15 cellular contexts compared by ENCODE assay signal in genomic region chr2:164792316-164793127, GRCh38. TPM values are rescaled to one million over a fixed set of nuclear protein-coding genes. Genes with fewer than 3 reads are reported as not detected.
A peak's percentile ranks its signal among the peaks of the same experiment; 100 is the strongest.
DNase-seq lines count a peak whose midpoint lies in the region; ATAC-seq, FAIRE-seq and TF ChIP-seq lines count a peak whose summit lies in the region.
"Had no signal": no experiment of that assay in that cellular context is flagged by ENCODE, and none has a peak within 500 bp of the region (broad histone marks: within the 10 kb centered on the region; RNA-seq: fewer than 3 reads in every experiment).

No MANE protein-coding gene starts in this region.

- H3K9ac ChIP-seq in HepG2 (ENCODE audit: insufficient read depth, low read depth, low read length) = no peak overlapping the region

- H3K36me3 ChIP-seq in HepG2 (replicated peaks in 1 of 2; ENCODE audit: control insufficient read depth in 1 of 2, insufficient read depth in 2 of 2, low read length in 2 of 2) (0 out of 5 replicates have a peak, but pooled peaks cover 2% of the 10 kb centered on the region in 2 experiments), right lobe of liver (no peaks in the 10 kb centered on the region), brain microvascular endothelial cell (replicated peaks) (no peaks in the 10 kb centered on the region), WERI-Rb-1 (no peaks in the 10 kb centered on the region)
- H3K36me3 ChIP-seq: upper lobe of left lung had no signal

- H3K4me3 Mint-ChIP-seq in mesothelial cell of epicardium = no peak overlapping the region
- H3K4me3 Mint-ChIP-seq: activated CD4-positive, alpha-beta T cell treated with anti-CD3 and anti-CD28 coated beads, Interleukin-2, amount 10 ng/mL, durations not matched to agents 24 days and 14 days; brain; memory B cell; T-helper 2 cell treated with Interferon-gamma antibody and Interleukin-4, amounts not matched to agents 5 μg/mL and 100 μg/mL, for 36 hours had no signal

- POLR2A ChIA-PET in HepG2 (lab: Yijun Ruan, JAX) = no interaction called here

- no peak for TF ChIP-seq POLR2A in HepG2 (IDR thresholded peaks at IDR 0.05; ENCODE audit: insufficient read depth in 1 of 2, low read depth in 2 of 2, low read length in 2 of 2)
- TF ChIP-seq POLR2A in right lobe of liver (IDR thresholded peaks at IDR 0.05) = no peak

- H3K9me3 Mint-ChIP-seq in mesothelial cell of epicardium = no peaks in the 10 kb centered on the region
- H3K9me3 Mint-ChIP-seq: activated CD4-positive, alpha-beta T cell treated with anti-CD3 and anti-CD28 coated beads, Interleukin-2, amount 10 ng/mL, durations not matched to agents 24 days and 14 days; brain; memory B cell; T-helper 2 cell treated with Interferon-gamma antibody and Interleukin-4, amounts not matched to agents 5 μg/mL and 100 μg/mL, for 36 hours had no signal

- no peak overlapping the region for H3K4me2 ChIP-seq in HepG2 (ENCODE audit: low read depth, low read length)

- intact Hi-C loops in HepG2 (cut with micrococcal nuclease; ENCODE audit: unreplicated experiment) = no loop called here
- intact Hi-C loops in right lobe of liver (cut with DNase I) = no loop called here

- H3K27me3 Mint-ChIP-seq in mesothelial cell of epicardium (ENCODE audit: low read depth) = no peaks in the 10 kb centered on the region
- H3K27me3 Mint-ChIP-seq: brain, memory B cell had no signal

- H3K27ac ChIP-seq in HepG2 (ENCODE audit: extremely low read length, insufficient read depth, low read length) = no peak overlapping the region
- H3K27ac ChIP-seq in right lobe of liver = no peak overlapping the region
- H3K27ac ChIP-seq in coronary artery = peak overlapping the region; percentile 52 to 79
- H3K27ac ChIP-seq in brain microvascular endothelial cell = no peak overlapping the region
- no peak overlapping the region for H3K27ac ChIP-seq in WERI-Rb-1

- H3K36me3 Mint-ChIP-seq in mesothelial cell of epicardium = no peaks in the 10 kb centered on the region
- H3K36me3 Mint-ChIP-seq: brain, memory B cell had no signal

- peaks cover 21% of the 10 kb centered on the region for H3K4me1 ChIP-seq in HepG2 (ENCODE audit: insufficient read depth, low read length)
- peaks cover 0 to 24% (median 0%) of the 10 kb centered on the region in 4 donors for H3K4me1 ChIP-seq in right lobe of liver

- H3K9me3 ChIP-seq in HepG2 (ENCODE audit: low read length) (no peaks in the 10 kb centered on the region), right lobe of liver (no peaks in the 10 kb centered on the region), WERI-Rb-1 (ENCODE audit: severe bottlenecking) (no peaks in the 10 kb centered on the region)
- H3K9me3 ChIP-seq: upper lobe of left lung had no signal

- TF ChIP-seq CTCF in HepG2 (CRISPR knock-in tag; IDR thresholded peaks at IDR 0.05) (no peak), right lobe of liver (IDR thresholded peaks at IDR 0.05) (no peak), coronary artery (IDR thresholded peaks at IDR 0.05) (no peak), mesothelial cell of epicardium (IDR thresholded peaks at IDR 0.05; ENCODE audit: unreplicated experiment) (no peak), brain microvascular endothelial cell (IDR thresholded peaks at IDR 0.05; ENCODE audit: low read depth, low read length, missing control alignments) (no peak), WERI-Rb-1 (IDR thresholded peaks at IDR 0.05; ENCODE audit: low read depth, low read length) (no peak)

- no peaks in the 10 kb centered on the region for H3K27me3 ChIP-seq in HepG2 (ENCODE audit: control insufficient read depth in 1 of 2, insufficient read depth in 2 of 2, low read length in 2 of 2)
- no peaks in the 10 kb centered on the region for H3K27me3 ChIP-seq in right lobe of liver
- no peaks in the 10 kb centered on the region for H3K27me3 ChIP-seq in brain microvascular endothelial cell (replicated peaks)
- H3K27me3 ChIP-seq in WERI-Rb-1 (ENCODE audit: insufficient read depth, low read depth, severe bottlenecking) = no peaks in the 10 kb centered on the region
- H3K27me3 ChIP-seq: upper lobe of left lung had no signal

- no peak for FAIRE-seq in HepG2 (lab: Jason Lieb, UNC)

- no peak for TF ChIP-seq EP300 in HepG2 (IDR thresholded peaks at IDR 0.05; ENCODE audit: low read depth in 2 of 2, low read length in 2 of 2)
- TF ChIP-seq EP300 in HepG2 (CRISPR knock-in tag; IDR thresholded peaks at IDR 0.05; ENCODE audit: borderline replicate concordance) = no peak

- in situ Hi-C loops in HepG2 (cut with HindIII; ENCODE audit: extremely low pct_ligation_motif_present, low pct_unique_long_range_greater_than_20kb) = no loop called here
- in situ Hi-C loops in brain microvascular endothelial cell (cut with HindIII; ENCODE audit: low pct_ligation_motif_present, low sequenced_read_pairs) = no loop called here

- CTCF ChIA-PET in HepG2 (lab: Yijun Ruan, JAX; ENCODE audit: low intra/inter-chr PET ratio, low total read pairs) = no interaction called here

- BruUV-seq in HepG2 (replicated peaks; lab: Mats Ljungman, UMichigan) = no TSS peak

- H3K79me2 ChIP-seq in HepG2 (ENCODE audit: insufficient read depth, low read length) = peaks cover 88% of the 10 kb centered on the region

- H3K27ac Mint-ChIP-seq in mesothelial cell of epicardium = peak overlapping the region; percentile 89
- H3K27ac Mint-ChIP-seq: activated CD4-positive, alpha-beta T cell treated with anti-CD3 and anti-CD28 coated beads, Interleukin-2, amount 10 ng/mL, durations not matched to agents 24 days and 14 days; memory B cell; T-helper 2 cell treated with Interferon-gamma antibody and Interleukin-4, amounts not matched to agents 5 μg/mL and 100 μg/mL, for 36 hours had no signal

- no peak for ATAC-seq in HepG2
- ATAC-seq in right lobe of liver = no peak

- no peak for DNase-seq in HepG2 (ENCODE audit: low spot score)
- no peak for DNase-seq in right lobe of liver
- DNase-seq in coronary artery (ENCODE audit: low spot score) = no peak
- no peak for DNase-seq in mesothelial cell of epicardium (ENCODE audit: low spot score in 2 of 2, unreplicated experiment in 2 of 2)
- no peak for DNase-seq in activated CD4-positive, alpha-beta T cell treated with anti-CD3 and anti-CD28 coated beads for 48 hours
- no peak for DNase-seq in brain microvascular endothelial cell
- DNase-seq in WERI-Rb-1 = no peak
- DNase-seq in activated effector memory CD4-positive, alpha-beta T cell treated with Interleukin-2 at 50 U/mL for 16 hours = no peak
- DNase-seq: activated CD4-positive, alpha-beta T cell treated with anti-CD3 and anti-CD28 coated beads, Interleukin-2, amount 10 ng/mL, durations not matched to agents 24 days and 14 days; effector CD8-positive, alpha-beta T cell; hypothalamus; upper lobe of left lung had no signal

- TF ChIP-seq RAD21 in HepG2 (CRISPR knock-in tag; IDR thresholded peaks at IDR 0.05) = no peak

- H3K4me1 Mint-ChIP-seq in mesothelial cell of epicardium = peaks cover 51% of the 10 kb centered on the region
- H3K4me1 Mint-ChIP-seq: activated CD4-positive, alpha-beta T cell treated with anti-CD3 and anti-CD28 coated beads, Interleukin-2, amount 10 ng/mL, durations not matched to agents 24 days and 14 days had no signal

- no peaks in the 10 kb centered on the region for H4K20me1 ChIP-seq in HepG2 (ENCODE audit: insufficient read depth, low read length)

- WGBS in HepG2 (ENCODE audit: low lambda C conversion rate) = 96% methylated on average over 5 of the region's 5 CpGs
- WGBS in right lobe of liver (ENCODE audit: insufficient coverage, low coverage, low lambda C conversion rate, missing lambda C conversion rate) = 92% methylated on average over 5 of the region's 5 CpGs

- H3K4me3 ChIP-seq in HepG2 (replicated peaks in 1 of 3; ENCODE audit: insufficient read depth in 1 of 3, low read depth in 2 of 3, low read length in 3 of 3) (no peak overlapping the region), right lobe of liver (no peak overlapping the region), coronary artery (no peak overlapping the region), brain microvascular endothelial cell (ENCODE audit: low read depth, low read length) (no peak overlapping the region), WERI-Rb-1 (ENCODE audit: low read depth, low read length) (no peak overlapping the region)
- H3K4me3 ChIP-seq: upper lobe of left lung had no signal

- H2AFZ ChIP-seq in HepG2 (ENCODE audit: low read length) = no peak overlapping the region

TF ChIP-seq in HepG2, 621 proteins besides CTCF, POLR2A, EP300 and RAD21 (continues in another document):
- TF ChIP-seq KMT2B (CRISPR knock-in tag; IDR thresholded peaks at IDR 0.05) = no peak
- TF ChIP-seq, protein P1, sequence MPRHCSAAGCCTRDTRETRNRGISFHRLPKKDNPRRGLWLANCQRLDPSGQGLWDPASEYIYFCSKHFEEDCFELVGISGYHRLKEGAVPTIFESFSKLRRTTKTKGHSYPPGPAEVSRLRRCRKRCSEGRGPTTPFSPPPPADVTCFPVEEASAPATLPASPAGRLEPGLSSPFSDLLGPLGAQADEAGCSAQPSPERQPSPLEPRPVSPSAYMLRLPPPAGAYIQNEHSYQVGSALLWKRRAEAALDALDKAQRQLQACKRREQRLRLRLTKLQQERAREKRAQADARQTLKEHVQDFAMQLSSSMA (CRISPR knock-in tag; IDR thresholded peaks at IDR 0.05) = no peak

RNA-seq across cellular contexts. Expression of gene COBLL1, which starts 49.1 kb away (rescaled TPM):
- total RNA-seq in HepG2 (2016; rRNA removed; fragmentation: Illumina TruSeq; extraction: Trizol) (85.4 and 86.8 TPM in 2 replicates), right lobe of liver (100 to 1,000 TPM in 1 of 6 experiments, 10 to 100 TPM in 5; 38.1 to 133 (median 67.6) TPM), mesothelial cell of epicardium (98.5 to 110 TPM (median 109 TPM) in 3 replicates)
- total RNA-seq in HepG2 (2016; cell fraction: cytosol; rRNA removed; fragmentation: Illumina TruSeq; extraction: Trizol; ENCODE audit: low read depth) = 35.1 and 42.3 TPM in 2 replicates
- 73.7 and 77.7 TPM in 2 replicates for total RNA-seq in HepG2 (2016; cell fraction: insoluble cytoplasmic fraction; rRNA removed; fragmentation: Illumina TruSeq; extraction: Trizol)
- total RNA-seq in HepG2 (2016; cell fraction: membrane; rRNA removed; fragmentation: Illumina TruSeq; extraction: Trizol) = 71.4 and 76.7 TPM in 2 replicates
- 248 and 259 TPM in 2 replicates for total RNA-seq in HepG2 (2016; cell fraction: nucleus; rRNA removed; fragmentation: Illumina TruSeq; extraction: Trizol)
- polyA plus RNA-seq in HepG2 (2011; rRNA removed) = 24.8 and 32.6 TPM in 2 replicates
- polyA plus RNA-seq in HepG2 (2011; cell fraction: cytosol; rRNA removed) = 19.5 and 26.5 TPM in 2 replicates
- 33.4 and 41.2 TPM in 2 replicates for polyA plus RNA-seq in HepG2 (2011; cell fraction: nucleus; rRNA removed)
- 31.4 and 38.1 TPM in 2 replicates for polyA plus RNA-seq in HepG2 (2012)
- 6.4 and 6.8 TPM in 2 replicates for polyA plus RNA-seq in HepG2 (2016; cell fraction: cytosol; fragmentation: Illumina TruSeq; extraction: Trizol; ENCODE audit: low read depth)
- 88.1 and 93.4 TPM in 2 replicates for polyA plus RNA-seq in HepG2 (2016; cell fraction: insoluble cytoplasmic fraction; fragmentation: Illumina TruSeq; extraction: Trizol; ENCODE audit: low read depth)
- 23.7 and 27.6 TPM in 2 replicates for polyA plus RNA-seq in HepG2 (2016; cell fraction: membrane; fragmentation: Illumina TruSeq; extraction: Trizol; ENCODE audit: low read depth)
- 92.3 and 103 TPM in 2 replicates for polyA plus RNA-seq in HepG2 (2016; cell fraction: nucleus; fragmentation: Illumina TruSeq; extraction: Trizol; ENCODE audit: insufficient read depth, low read depth)
- polyA minus RNA-seq in HepG2 (2011; rRNA and poly(A)+ RNA removed; ENCODE audit: low replicate concordance) = 16.0 and 59.5 TPM in 2 replicates
- 45.9 and 59.2 TPM in 2 replicates for polyA minus RNA-seq in HepG2 (2011; cell fraction: cytosol; rRNA and poly(A)+ RNA removed)
- 337 and 403 TPM in 2 replicates for polyA minus RNA-seq in HepG2 (2011; cell fraction: nucleus; rRNA and poly(A)+ RNA removed)
- total RNA-seq: activated CD4-positive, alpha-beta T cell treated with anti-CD3 and anti-CD28 coated beads, Interleukin-2, amount 10 ng/mL, durations not matched to agents 24 days and 14 days had no signal

Comparison
In these comparisons a context has a peak if more than half of its experiments do, and no peak if none do; other contexts are left out.
1. H3K27ac ChIP-seq: peak in coronary artery (2 of 2); none in HepG2 (single experiment), right lobe of liver (0 of 3), brain microvascular endothelial cell (single experiment) and WERI-Rb-1 (single experiment).